ENCODE assay signal across 1 cellular context in the genomic region with DNA sequence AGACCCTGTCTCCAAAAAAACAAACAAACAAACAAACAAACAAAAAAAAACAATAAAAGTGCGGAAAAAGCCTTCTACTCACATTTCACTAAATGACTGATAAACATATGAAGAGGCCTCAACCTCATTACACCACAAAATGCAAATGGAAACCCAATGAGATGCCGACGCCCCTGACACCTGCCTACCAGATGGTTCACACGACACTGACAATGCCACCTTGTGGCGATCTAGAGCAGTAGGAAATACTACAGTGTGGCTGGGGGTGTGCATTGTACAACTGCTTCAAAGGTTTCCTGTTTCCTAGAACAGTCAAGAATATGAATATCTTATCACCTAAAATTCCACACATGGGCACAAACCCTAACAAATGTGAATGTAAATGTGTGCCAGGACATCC.
TF ChIP-seq lines count a peak whose summit lies in the region.

No MANE protein-coding gene starts in this region.

TF ChIP-seq in HEK293, 187 proteins besides CTCF, POLR2A, EP300 and RAD21 (continued from another document):
- TF ChIP-seq, protein P1, sequence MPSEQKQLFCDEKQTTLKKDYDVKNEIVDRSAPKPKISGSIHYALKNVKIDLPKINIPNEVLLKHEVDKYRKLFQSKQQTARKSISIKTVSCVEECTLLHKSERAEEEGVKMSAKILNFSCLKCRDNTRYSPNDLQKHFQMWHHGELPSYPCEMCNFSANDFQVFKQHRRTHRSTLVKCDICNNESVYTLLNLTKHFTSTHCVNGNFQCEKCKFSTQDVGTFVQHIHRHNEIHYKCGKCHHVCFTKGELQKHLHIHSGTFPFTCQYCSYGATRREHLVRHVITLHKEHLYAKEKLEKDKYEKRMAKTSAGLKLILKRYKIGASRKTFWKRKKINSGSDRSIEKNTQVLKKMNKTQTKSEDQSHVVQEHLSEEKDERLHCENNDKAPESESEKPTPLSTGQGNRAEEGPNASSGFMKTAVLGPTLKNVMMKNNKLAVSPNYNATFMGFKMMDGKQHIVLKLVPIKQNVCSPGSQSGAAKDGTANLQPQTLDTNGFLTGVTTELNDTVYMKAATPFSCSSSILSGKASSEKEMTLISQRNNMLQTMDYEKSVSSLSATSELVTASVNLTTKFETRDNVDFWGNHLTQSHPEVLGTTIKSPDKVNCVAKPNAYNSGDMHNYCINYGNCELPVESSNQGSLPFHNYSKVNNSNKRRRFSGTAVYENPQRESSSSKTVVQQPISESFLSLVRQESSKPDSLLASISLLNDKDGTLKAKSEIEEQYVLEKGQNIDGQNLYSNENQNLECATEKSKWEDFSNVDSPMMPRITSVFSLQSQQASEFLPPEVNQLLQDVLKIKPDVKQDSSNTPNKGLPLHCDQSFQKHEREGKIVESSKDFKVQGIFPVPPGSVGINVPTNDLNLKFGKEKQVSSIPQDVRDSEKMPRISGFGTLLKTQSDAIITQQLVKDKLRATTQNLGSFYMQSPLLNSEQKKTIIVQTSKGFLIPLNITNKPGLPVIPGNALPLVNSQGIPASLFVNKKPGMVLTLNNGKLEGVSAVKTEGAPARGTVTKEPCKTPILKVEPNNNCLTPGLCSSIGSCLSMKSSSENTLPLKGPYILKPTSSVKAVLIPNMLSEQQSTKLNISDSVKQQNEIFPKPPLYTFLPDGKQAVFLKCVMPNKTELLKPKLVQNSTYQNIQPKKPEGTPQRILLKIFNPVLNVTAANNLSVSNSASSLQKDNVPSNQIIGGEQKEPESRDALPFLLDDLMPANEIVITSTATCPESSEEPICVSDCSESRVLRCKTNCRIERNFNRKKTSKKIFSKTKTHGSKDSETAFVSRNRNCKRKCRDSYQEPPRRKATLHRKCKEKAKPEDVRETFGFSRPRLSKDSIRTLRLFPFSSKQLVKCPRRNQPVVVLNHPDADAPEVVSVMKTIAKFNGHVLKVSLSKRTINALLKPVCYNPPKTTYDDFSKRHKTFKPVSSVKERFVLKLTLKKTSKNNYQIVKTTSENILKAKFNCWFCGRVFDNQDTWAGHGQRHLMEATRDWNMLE (tag by site-specific recombination; conservative IDR thresholded peaks at IDR 0.05; ENCODE audit: low read depth), result no peak
- no peak for TF ChIP-seq SP2 (tag by site-specific recombination; IDR thresholded peaks at IDR 0.05)
